27 cellular contexts compared by ENCODE assay signal in genomic region chr5:135886136-135886535, GRCh38. TPM values are rescaled to one million over a fixed set of nuclear protein-coding genes. Genes with fewer than 3 reads are reported as not detected.
DNase-seq lines count a peak whose midpoint lies in the region; TF ChIP-seq lines count a peak whose summit lies in the region.
"Had no signal": no experiment of that assay in that cellular context is flagged by ENCODE, and none has a peak within 500 bp of the region (broad histone marks: within the 10 kb centered on the region; RNA-seq: fewer than 3 reads in every experiment).

No MANE protein-coding gene starts in this region.

- no peak overlapping the region for H3K4me3 ChIP-seq in H7 (ENCODE audit: insufficient read depth, low read depth, low read length)
- H3K4me3 ChIP-seq in endodermal cell (ENCODE audit: low read length), result no peak overlapping the region
- H3K4me3 ChIP-seq in esophagus squamous epithelium, result no peak overlapping the region
- H3K4me3 ChIP-seq: BLaER1, GM12878 had no signal

- H3K27me3 Mint-ChIP-seq in endodermal cell (ENCODE audit: insufficient read depth), result peaks cover 32% of the 10 kb centered on the region

- peak; percentile 31 for DNase-seq in H7
- peak; percentile 63 for DNase-seq in endodermal cell
- DNase-seq in HuH-7.5 (ENCODE audit: low spot score), result no peak
- no peak for DNase-seq in esophagus squamous epithelium (lab: John Stamatoyannopoulos, UW)
- DNase-seq in NCI-H2029 (lab: John Stamatoyannopoulos, UW), result no peak
- DNase-seq: 8988T; ACHN; BE2C; C1 segment of cervical spinal cord; CD4-positive, alpha-beta memory T cell; CD4-positive, CD25-positive, alpha-beta regulatory T cell; CD8-positive, alpha-beta memory T cell; COR-L47; DMS 273 treated with DMSO at 0.1 percent for 48 hours; DMS153; DMS53; DMS79; DND-41; EL; GDM1 had no signal

- no peak overlapping the region for H3K27ac Mint-ChIP-seq in endodermal cell
- H3K27ac Mint-ChIP-seq: CD14-positive monocyte; CD4-positive, CD25-positive, alpha-beta regulatory T cell; CD8-positive, alpha-beta memory T cell had no signal

- intact Hi-C loops in esophagus squamous epithelium (cut with DNase I), result loop anchor here (5.0 kb wide), 1 partner anchor 326 kb away; no protein-coding TSS in a partner anchor

- H3K4me1 Mint-ChIP-seq in endodermal cell, result peaks cover 4% of the 10 kb centered on the region

- no peaks in the 10 kb centered on the region for H3K36me3 Mint-ChIP-seq in endodermal cell (ENCODE audit: low read depth)
- H3K36me3 Mint-ChIP-seq: CD14-positive monocyte; CD4-positive, alpha-beta memory T cell; CD4-positive, CD25-positive, alpha-beta regulatory T cell; CD8-positive, alpha-beta memory T cell had no signal

- no peak overlapping the region for H3K9ac ChIP-seq in endodermal cell (ENCODE audit: extremely low read depth, low read length, poor library complexity, severe bottlenecking)
- H3K9ac ChIP-seq: BLaER1 had no signal

- no peaks in the 10 kb centered on the region for H3K9me3 ChIP-seq in endodermal cell (ENCODE audit: control insufficient read depth, low read length)
- H3K9me3 ChIP-seq in esophagus squamous epithelium, result no peaks in the 10 kb centered on the region
- H3K9me3 ChIP-seq: BE2C, BLaER1 had no signal

- H3K36me3 ChIP-seq in H7 (replicated peaks; ENCODE audit: control insufficient read depth, insufficient read depth, low read length) (no peaks in the 10 kb centered on the region), endodermal cell (ENCODE audit: control insufficient read depth, insufficient read depth, low read length) (no peaks in the 10 kb centered on the region), esophagus squamous epithelium (no peaks in the 10 kb centered on the region)
- H3K36me3 ChIP-seq: BE2C, BLaER1 had no signal

- H3K27ac ChIP-seq in endodermal cell (ENCODE audit: low read depth, low read length) (no peak overlapping the region), esophagus squamous epithelium (no peak overlapping the region)
- H3K27ac ChIP-seq: BLaER1 had no signal

- H3K9me3 Mint-ChIP-seq in endodermal cell, result no peaks in the 10 kb centered on the region
- H3K9me3 Mint-ChIP-seq: CD14-positive monocyte; CD4-positive, alpha-beta memory T cell; CD8-positive, alpha-beta memory T cell had no signal

- 49 to 52% methylated on average over 2 to 4 of the region's 4 CpGs for WGBS in endodermal cell (ENCODE audit: insufficient coverage in 1 of 2, insufficient read length in 1 of 2), 2 experiments
- 22 to 42% methylated on average over 3 of the region's 4 CpGs for WGBS in esophagus squamous epithelium, 2 donors

- H3K4me3 Mint-ChIP-seq in endodermal cell, result no peak overlapping the region
- H3K4me3 Mint-ChIP-seq: CD14-positive monocyte; CD4-positive, alpha-beta memory T cell; CD4-positive, CD25-positive, alpha-beta regulatory T cell; CD8-positive, alpha-beta memory T cell had no signal

- H3K4me1 ChIP-seq in endodermal cell (ENCODE audit: control insufficient read depth, insufficient read depth, low read length) (peaks cover 2% of the 10 kb centered on the region), esophagus squamous epithelium (peaks cover 0 to 18% (median 2%) of the 10 kb centered on the region in 3 donors)
- H3K4me1 ChIP-seq: BE2C had no signal

- no peak for TF ChIP-seq POLR2A in esophagus squamous epithelium (IDR thresholded peaks at IDR 0.05)

- H3K27me3 ChIP-seq in H7 (ENCODE audit: control insufficient read depth, insufficient read depth, low read length), result peaks cover 8% of the 10 kb centered on the region
- no peaks in the 10 kb centered on the region for H3K27me3 ChIP-seq in endodermal cell (ENCODE audit: control insufficient read depth, insufficient read depth, low read length, poor library complexity, severe bottlenecking)
- peaks cover 0 to 35% (median 1%) of the 10 kb centered on the region in 4 donors for H3K27me3 ChIP-seq in esophagus squamous epithelium
- H3K27me3 ChIP-seq: BLaER1 had no signal

- TF ChIP-seq CTCF in endodermal cell (conservative IDR thresholded peaks at IDR 0.05) (no peak), esophagus squamous epithelium (IDR thresholded peaks at IDR 0.05) (no peak)

RNA-seq across cellular contexts. Expression of gene IL9, which starts 9.5 kb away (rescaled TPM):
- total RNA-seq in H7 (2014; rRNA removed; shearing (Covaris generic)), result not detected in 2 replicates
- total RNA-seq in endodermal cell, result not detected
- not detected for polyA plus RNA-seq in endodermal cell (2013, experiment 1 of 2)
- polyA plus RNA-seq in endodermal cell (2013, experiment 2 of 2), result not detected
- not detected for total RNA-seq in esophagus squamous epithelium
- total RNA-seq: A673; CD4-positive, alpha-beta memory T cell; CD4-positive, CD25-positive, alpha-beta regulatory T cell; Daoy; G401; GM12878 had no signal
- polyA plus RNA-seq: AG04450; CD14-positive monocyte; CD4-positive, alpha-beta memory T cell; CD4-positive, CD25-positive, alpha-beta regulatory T cell; CD8-positive, alpha-beta memory T cell; GM12878 had no signal

RNA-seq across cellular contexts. Expression of gene SLC25A48, which starts 51.7 kb away (rescaled TPM):
- 0.04 and 0.38 TPM in 2 replicates for total RNA-seq in H7 (2014; rRNA removed; shearing (Covaris generic))
- total RNA-seq in endodermal cell, result 1 to 10 TPM; 2.5 to 5.9 TPM
- 1.6 TPM for polyA plus RNA-seq in endodermal cell (2013, experiment 1 of 2)
- 0.79 TPM for polyA plus RNA-seq in endodermal cell (2013, experiment 2 of 2)
- total RNA-seq in esophagus squamous epithelium, result 1 to 10 TPM in 1 of 4 donors, under 1 TPM in 3; 0.19 to 1.3 (median 0.48) TPM
- total RNA-seq: A673; CD4-positive, alpha-beta memory T cell; CD4-positive, CD25-positive, alpha-beta regulatory T cell; CD8-positive, alpha-beta memory T cell; Daoy; G401 had no signal
- polyA plus RNA-seq: AG04450; CD14-positive monocyte; CD4-positive, alpha-beta memory T cell; CD4-positive, CD25-positive, alpha-beta regulatory T cell; CD8-positive, alpha-beta memory T cell; GM12878 had no signal

Comparison
In these comparisons a context has a peak if more than half of its experiments do, and no peak if none do; other contexts are left out.
1. DNase-seq: peak in H7 (single experiment) and endodermal cell (single experiment); none in HuH-7.5 (single experiment), esophagus squamous epithelium (single experiment) and NCI-H2029 (single experiment).